Comparison of ENCODE assay signal across 6 cellular contexts in genomic region chr17:62498796-62499195, GRCh38. TPM values are rescaled to one million over a fixed set of nuclear protein-coding genes. Genes with fewer than 3 reads are reported as not detected.
DNase-seq lines count a peak whose midpoint lies in the region; ATAC-seq and TF ChIP-seq lines count a peak whose summit lies in the region.
"Not testable (repeated sequence)": the region's sequence is repeated elsewhere in the genome, so short reads cannot be mapped to it uniquely, and the experiment has no call there.

No MANE protein-coding gene starts in this region.

- not testable (repeated sequence) for H3K4me3 Mint-ChIP-seq in effector memory CD8-positive, alpha-beta T cell

- not testable (repeated sequence) for H3K9me3 ChIP-seq in SJCRH30 (replicated peaks); spleen

- H3K36me3 ChIP-seq in SJCRH30 = not testable (repeated sequence)
- H3K36me3 ChIP-seq in spleen = peaks cover 0 to 11% (median 0%) of the 10 kb centered on the region in 6 donors

- ATAC-seq in effector memory CD8-positive, alpha-beta T cell (replicated peaks) = not testable (repeated sequence)

- H3K36me3 Mint-ChIP-seq in effector memory CD8-positive, alpha-beta T cell (ENCODE audit: insufficient read depth) = not testable (repeated sequence)

- not testable (repeated sequence) for H3K9me3 Mint-ChIP-seq in effector memory CD8-positive, alpha-beta T cell

- H3K27ac ChIP-seq in SJCRH30, spleen: not testable (repeated sequence)

- intact Hi-C loops in spleen (cut with DNase I; ENCODE audit: low total_unique reads) = not testable (repeated sequence)

- H3K27me3 ChIP-seq in SJCRH30; spleen (replicated peaks in 1 of 7): not testable (repeated sequence)

- not testable (repeated sequence) for H3K4me1 ChIP-seq in SJCRH30
- peaks cover 0 to 27% (median 8%) of the 10 kb centered on the region in 6 donors for H3K4me1 ChIP-seq in spleen

- H3K27me3 Mint-ChIP-seq in effector memory CD8-positive, alpha-beta T cell = not testable (repeated sequence)

- not testable (repeated sequence) for TF ChIP-seq POLR2A in spleen (IDR thresholded peaks at IDR 0.05)

- DNase-seq in HT1080 (ENCODE audit: low read depth) (peak; percentile 7), SJCRH30 (peak; percentile 10 to 11), myocyte (ENCODE audit: low read depth) (peak; percentile 5), spleen (peak; percentile 18)
- DNase-seq in activated CD8-positive, alpha-beta memory T cell treated with anti-CD3 and anti-CD28 coated beads for 24 hours = peak; percentile 5
- not testable (repeated sequence) for DNase-seq in effector memory CD8-positive, alpha-beta T cell

- peaks cover 11 to 14% of the 10 kb centered on the region in 2 donors for H3K4me1 Mint-ChIP-seq in effector memory CD8-positive, alpha-beta T cell (ENCODE audit: low read depth in 2 of 2)

- H3K27ac Mint-ChIP-seq in effector memory CD8-positive, alpha-beta T cell = peak overlapping the region; percentile 35 to 56

- 93 to 95% (median 94%) methylated on average over 8 of the region's 8 CpGs for WGBS in spleen, 5 donors

- not testable (repeated sequence) for TF ChIP-seq CTCF in spleen (IDR thresholded peaks at IDR 0.05 in 8 of 11, conservative IDR thresholded peaks at IDR 0.05 in 3 of 11)

- not testable (repeated sequence) for H3K4me3 ChIP-seq in SJCRH30, spleen

RNA-seq across cellular contexts. Expression of gene TLK2, which starts 20.2 kb away (rescaled TPM):
- total RNA-seq in HT1080 (2014; rRNA removed; shearing (Covaris generic)) = 29.4 and 35.0 TPM in 2 replicates
- 23.1 and 33.7 TPM in 2 replicates for polyA plus RNA-seq in HT1080 (2015; cell fraction: cytosol; rRNA removed)
- 25.3 and 27.6 TPM in 2 replicates for polyA plus RNA-seq in HT1080 (2015; cell fraction: nucleus; rRNA removed)
- total RNA-seq in SJCRH30 (2014; rRNA removed; shearing (Covaris generic)) = 51.0 and 59.5 TPM in 2 replicates
- 51.4 and 71.1 TPM in 2 replicates for total RNA-seq in myocyte
- 26.3 TPM for polyA plus RNA-seq in myocyte (2012)
- total RNA-seq in spleen = 10 to 100 TPM; 44.1 to 76.3 (median 57.2) TPM
- polyA plus RNA-seq in spleen = 10 to 100 TPM; 11.3 to 14.7 (median 12.0) TPM
